Comparison of ENCODE assay signal across 5 cellular contexts in genomic region chr16:47304563-47304962, GRCh38.
"Had no signal": no experiment of that assay in that cellular context is flagged by ENCODE, and none has a peak within 500 bp of the region (broad histone marks: within the 10 kb centered on the region; RNA-seq: fewer than 3 reads in every experiment).

No MANE protein-coding gene starts in this region.

- H3K27ac ChIP-seq: KMS-11 had no signal

- DNase-seq: H9, HCEC 1CT, KBM-7 had no signal

- H3K4me2 ChIP-seq: GM23338, KMS-11 had no signal

- H3K4me3 ChIP-seq: GM23338 had no signal

- H3K9ac ChIP-seq: KMS-11 had no signal

- H2AFZ ChIP-seq: GM23338 had no signal
